Comparison of ENCODE assay signal across 8 cellular contexts in the genomic region with DNA sequence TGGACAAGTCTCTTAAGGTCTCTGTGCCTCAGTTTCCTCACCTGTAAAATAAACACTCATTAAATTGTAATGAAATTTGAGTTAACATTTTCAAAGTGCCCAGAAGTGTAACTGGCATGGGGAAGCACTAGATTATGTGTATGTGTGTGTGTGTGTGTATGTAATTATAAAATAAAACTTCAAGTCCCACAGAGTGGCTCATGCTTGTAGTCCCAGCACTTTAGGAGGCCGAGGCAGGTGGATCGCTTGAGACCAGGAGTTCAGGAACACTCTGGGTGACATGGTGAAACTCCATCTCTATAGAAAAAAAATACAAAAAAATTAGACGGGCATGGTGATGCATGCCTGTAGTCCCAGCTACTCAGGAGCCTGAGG.
"Had no signal": no experiment of that assay in that cellular context is flagged by ENCODE, and none has a peak within 500 bp of the region (broad histone marks: within the 10 kb centered on the region; RNA-seq: fewer than 3 reads in every experiment).

No MANE protein-coding gene starts in this region.

- DNase-seq: GM23248, GOT3, H7, H9, HCEC 1CT, HFFc6 had no signal

- H3K9me3 Mint-ChIP-seq: H9 had no signal

- H3K4me3 Mint-ChIP-seq: GM23338, H9, HFFc6 had no signal

- ATAC-seq: GM23338, HCT116 had no signal

- H3K27ac Mint-ChIP-seq: GM23338, H9, HFFc6 had no signal

- H3K4me1 Mint-ChIP-seq: GM23338, H9 had no signal
